In genomic region chr13:40983725-40984669, GRCh38 we compare ENCODE assay signal across 8 cellular contexts. TPM values are rescaled to one million over a fixed set of nuclear protein-coding genes. Genes with fewer than 3 reads are reported as not detected.
DNase-seq lines count a peak whose midpoint lies in the region; ATAC-seq and TF ChIP-seq lines count a peak whose summit lies in the region.

No MANE protein-coding gene starts in this region.

- no peaks in the 10 kb centered on the region for H3K9me3 Mint-ChIP-seq in effector memory CD8-positive, alpha-beta T cell

- POLR2A ChIA-PET in PC-3 (lab: Charles Lee; ENCODE audit: unreplicated experiment) = no interaction called here

- H3K4me1 Mint-ChIP-seq in effector memory CD8-positive, alpha-beta T cell (ENCODE audit: low read depth in 2 of 2) = peaks cover 41 to 63% of the 10 kb centered on the region in 2 donors

- WGBS in prostate gland = 75% methylated on average over 4 of the region's 4 CpGs

- H3K27me3 ChIP-seq in OCI-LY1 (ENCODE audit: insufficient read depth, low read length) (no peaks in the 10 kb centered on the region), prostate gland (replicated peaks; ENCODE audit: insufficient read depth) (no peaks in the 10 kb centered on the region), PC-3 (ENCODE audit: low read length) (no peaks in the 10 kb centered on the region)

- H3K79me2 ChIP-seq in OCI-LY1 (ENCODE audit: insufficient read depth, low read length) = peaks cover 99% of the 10 kb centered on the region
- peaks cover 25% of the 10 kb centered on the region for H3K79me2 ChIP-seq in PC-3 (ENCODE audit: low read length)

- H3K9me2 ChIP-seq in OCI-LY1 (ENCODE audit: low read depth, low read length) (no peaks in the 10 kb centered on the region), PC-3 (replicated peaks; ENCODE audit: low read length) (no peaks in the 10 kb centered on the region)

- peak; percentile 18 for ATAC-seq in effector memory CD8-positive, alpha-beta T cell (replicated peaks)
- ATAC-seq in HG02970 (IDR thresholded peaks at IDR 0.05; ENCODE audit: low FRiP score, unreplicated experiment) (no peak), PC-3 (no peak)

- no peaks in the 10 kb centered on the region for H4K20me1 ChIP-seq in OCI-LY1 (ENCODE audit: insufficient read depth, low read length)
- peaks cover 5% of the 10 kb centered on the region; the same call in 1 of the 2 replicates for H4K20me1 ChIP-seq in PC-3 (ENCODE audit: low read length)

- DNase-seq in GM12864 (ENCODE audit: low read depth) (no peak), prostate gland (ENCODE audit: low spot score) (no peak), NOMO-1 treated with dmso at 0.1 percent for 144 hours (lab: John Stamatoyannopoulos, UW; ENCODE audit: unreplicated experiment) (no peak), cerebellar cortex (ENCODE audit: low spot score) (no peak), PC-3 (no peak)
- no peak for DNase-seq in effector memory CD8-positive, alpha-beta T cell

- H3F3A ChIP-seq in OCI-LY1 (ENCODE audit: insufficient read depth, low read length) = 0 out of 2 replicates have a peak, but pooled peaks cover 11% of the 10 kb centered on the region
- no peaks in the 10 kb centered on the region for H3F3A ChIP-seq in PC-3 (ENCODE audit: low read length, unreplicated experiment)

- H3K4me3 ChIP-seq in GM12864 (ENCODE audit: low read depth, low read length) (peak overlapping the region; percentile 39), OCI-LY1 (ENCODE audit: low read depth, low read length, poor library complexity, severe bottlenecking) (peak overlapping the region; percentile 73), prostate gland (peak overlapping the region in 1 of 2 donors; percentile 2), PC-3 (ENCODE audit: low read length) (no peak overlapping the region)

- H3K36me3 ChIP-seq in OCI-LY1 (ENCODE audit: insufficient read depth, low read length) (peaks cover 42% of the 10 kb centered on the region), prostate gland (no peaks in the 10 kb centered on the region), PC-3 (ENCODE audit: low read depth, low read length) (no peaks in the 10 kb centered on the region)

- H3K27ac ChIP-seq in OCI-LY1 (ENCODE audit: low read depth, low read length, poor library complexity, severe bottlenecking) (peak overlapping the region; percentile 90), prostate gland (peak overlapping the region; percentile 63 to 78), PC-3 (ENCODE audit: low read length) (no peak overlapping the region)

- H2AFZ ChIP-seq in OCI-LY1 (ENCODE audit: low read length) (no peak overlapping the region), PC-3 (ENCODE audit: low read length) (no peak overlapping the region)

- H3K9me3 ChIP-seq in OCI-LY1 (ENCODE audit: low read length) (no peaks in the 10 kb centered on the region), prostate gland (no peaks in the 10 kb centered on the region), PC-3 (ENCODE audit: low read length) (no peaks in the 10 kb centered on the region)

- H3K4me2 ChIP-seq in OCI-LY1 (ENCODE audit: low read length) = peak overlapping the region; percentile 78
- no peak overlapping the region for H3K4me2 ChIP-seq in PC-3 (ENCODE audit: low read length)

- intact Hi-C loops in prostate gland (cut with DNase I) (no loop called here), PC-3 (cut with micrococcal nuclease) (no loop called here)

- no peak for TF ChIP-seq POLR2A in prostate gland (IDR thresholded peaks at IDR 0.05)

- H3K27me3 Mint-ChIP-seq in effector memory CD8-positive, alpha-beta T cell = no peaks in the 10 kb centered on the region

- TF ChIP-seq CTCF in GM12864 (IDR thresholded peaks at IDR 0.05; ENCODE audit: low read depth, low read length, missing control alignments) (no peak), OCI-LY1 (IDR thresholded peaks at IDR 0.05; ENCODE audit: low read length) (no peak), prostate gland (IDR thresholded peaks at IDR 0.05) (no peak), PC-3 (conservative IDR thresholded peaks at IDR 0.05; ENCODE audit: low read depth, low read length) (no peak)

- peaks cover 25% of the 10 kb centered on the region for H3K36me3 Mint-ChIP-seq in effector memory CD8-positive, alpha-beta T cell (ENCODE audit: insufficient read depth)

- CTCF ChIA-PET in PC-3 (lab: Charles Lee) = no interaction called here

- peak overlapping the region; percentile 75 for H3K9ac ChIP-seq in OCI-LY1 (ENCODE audit: low read length)
- H3K9ac ChIP-seq in PC-3 (ENCODE audit: low read length) = no peak overlapping the region

- peaks cover 100% of the 10 kb centered on the region for H3K4me1 ChIP-seq in OCI-LY1 (ENCODE audit: insufficient read depth, low read length, severe bottlenecking)
- peaks cover 11% of the 10 kb centered on the region for H3K4me1 ChIP-seq in prostate gland (replicated peaks)
- peaks cover 10% of the 10 kb centered on the region for H3K4me1 ChIP-seq in PC-3 (ENCODE audit: insufficient read depth, low read length)

- peak overlapping the region; percentile 90 to 93 for H3K27ac Mint-ChIP-seq in effector memory CD8-positive, alpha-beta T cell

- H3K4me3 Mint-ChIP-seq in effector memory CD8-positive, alpha-beta T cell = peak overlapping the region; percentile 96 to 97

- BruUV-seq in PC-3 (replicated peaks; lab: Mats Ljungman, UMichigan) = no TSS peak

RNA-seq across cellular contexts. Expression of gene ELF1, which starts 35.1 kb away (rescaled TPM):
- total RNA-seq in prostate gland (100 to 1,000 TPM; 108 to 123 TPM), PC-3 (2014; rRNA removed) (15.3 and 17.7 TPM in 2 replicates)
